ENCODE assay signal across 27 cellular contexts in the genomic region with DNA sequence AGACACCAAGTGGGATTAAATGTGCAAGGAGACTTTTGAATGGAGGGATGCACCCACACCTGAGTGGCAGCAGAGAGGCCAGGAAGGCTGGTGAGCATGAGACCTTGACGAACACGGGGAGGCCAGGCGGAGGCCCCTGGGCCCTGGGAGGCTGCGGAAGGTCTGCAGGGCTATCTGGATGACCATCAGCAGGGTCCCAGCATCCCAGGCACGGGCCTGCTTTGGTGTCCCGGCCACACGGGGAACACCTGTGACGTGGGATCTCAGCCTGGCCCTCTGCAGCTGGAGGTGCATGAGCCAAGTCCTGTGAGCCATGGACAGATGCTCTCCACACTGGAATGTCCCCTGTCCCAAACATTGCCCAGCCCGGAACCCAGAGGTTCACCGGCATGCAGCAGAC.
"Had no signal": no experiment of that assay in that cellular context is flagged by ENCODE, and none has a peak within 500 bp of the region (broad histone marks: within the 10 kb centered on the region; RNA-seq: fewer than 3 reads in every experiment).

No MANE protein-coding gene starts in this region.

- DNase-seq: activated effector memory CD4-positive, alpha-beta T cell treated with anti-CD3 and anti-CD28 coated beads, Interleukin-2, amount 50 U/mL, for 16 hours; activated effector memory CD4-positive, alpha-beta T cell treated with Interleukin-2 at 50 U/mL for 16 hours; activated gamma-delta T cell; activated gamma-delta T cell treated with Interleukin-2 at 50 U/mL for 16 hours; activated naive CD4-positive, alpha-beta T cell; activated naive CD4-positive, alpha-beta T cell treated with anti-CD3 and anti-CD28 coated beads for 36 hours; activated naive CD4-positive, alpha-beta T cell treated with anti-CD3 and anti-CD28 coated beads, Interleukin-2, amount 10 ng/mL, durations not matched to agents 7 days and 5 days; activated naive CD4-positive, alpha-beta T cell treated with anti-CD3 and anti-CD28 coated beads, Interleukin-2, amount 50 U/mL, for 16 hours; activated naive CD4-positive, alpha-beta T cell treated with Interleukin-2 at 50 U/mL for 16 hours; activated naive CD8-positive, alpha-beta T cell treated with anti-CD3 and anti-CD28 coated beads for 36 hours; activated naive CD8-positive, alpha-beta T cell treated with anti-CD3 and anti-CD28 coated beads, Interleukin-2, amount 10 ng/mL, durations not matched to agents 7 days and 5 days; activated naive CD8-positive, alpha-beta T cell treated with anti-CD3 and anti-CD28 coated beads, Interleukin-2, amount 50 U/mL, for 24 hours; activated T-cell treated with anti-CD3 and anti-CD28 coated beads, Interleukin-2, amount 50 U/mL, for 1 hour; activated T-cell treated with anti-CD3 and anti-CD28 coated beads, Interleukin-2, amount 50 U/mL, for 24 hours; activated T-cell treated with anti-CD3 and anti-CD28 coated beads, Interleukin-2, amount 50 U/mL, for 4 hours; activated T-cell treated with anti-CD3 and anti-CD28 coated beads, Interleukin-2, amount 50 U/mL, for 48 hours; activated T-cell treated with anti-CD3 and anti-CD28 coated beads, Interleukin-2, amount 50 U/mL, for 72 hours; adrenal gland; amniotic stem cell; amygdala; anterior cingulate cortex; body of pancreas; brain microvascular endothelial cell; caudate nucleus; central memory CD4-positive, alpha-beta T cell had no signal

- ATAC-seq: activated naive CD4-positive, alpha-beta T cell treated with anti-CD3 and anti-CD28 coated beads, Interleukin-2, amount 50 U/mL, for 72 hours; activated naive CD8-positive, alpha-beta T cell treated with anti-CD3 and anti-CD28 coated beads, Interleukin-2, amount 50 U/mL, for 24 hours; activated T-cell treated with anti-CD3 and anti-CD28 coated beads, Interleukin-2, amount 50 U/mL, for 4 hours; activated T-cell treated with anti-CD3 and anti-CD28 coated beads, Interleukin-2, amount 50 U/mL, for 72 hours; activated T-helper 17 cell treated with anti-CD3 and anti-CD28 coated beads, Interleukin-2, amount 50 U/mL, for 72 hours; body of pancreas had no signal
